In the genomic region with DNA sequence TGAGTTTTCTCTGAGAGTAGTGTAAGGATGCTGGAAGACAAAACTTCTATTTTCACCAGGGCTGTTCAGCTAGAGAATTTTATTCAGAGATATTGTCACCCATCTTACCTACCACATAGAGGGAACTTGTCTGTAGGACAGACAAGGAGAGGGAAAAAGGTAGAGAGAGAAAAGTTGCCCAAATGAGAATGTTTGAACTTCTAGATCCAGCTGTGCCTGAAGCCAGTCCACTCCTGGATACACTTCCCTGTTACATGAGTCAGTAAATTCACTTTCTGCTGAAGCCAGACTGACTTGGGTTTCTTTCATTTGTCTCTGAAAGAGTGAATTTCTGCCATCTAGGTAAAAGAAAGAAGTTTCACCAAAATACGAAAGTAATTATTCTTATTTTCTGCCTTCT, we compare ENCODE assay signal across 36 cellular contexts.
"Had no signal": no experiment of that assay in that cellular context is flagged by ENCODE, and none has a peak within 500 bp of the region (broad histone marks: within the 10 kb centered on the region; RNA-seq: fewer than 3 reads in every experiment).

No MANE protein-coding gene starts in this region.

- H3K4me3 ChIP-seq: MG63 had no signal

- H3K9me3 ChIP-seq: MG63 had no signal

- H3K36me3 ChIP-seq: MG63 had no signal

- DNase-seq: Karpas-422, Kasumi-1, MG63, MM.1S, MV-4-11, NCI-H1048, NCI-H1092, NCI-H1092 treated with DMSO at 0.1 percent for 48 hours, NCI-H1105, NCI-H1105 treated with DMSO at 0.1 percent for 48 hours, NCI-H1417, NCI-H1417 treated with DMSO at 0.1 percent for 48 hours, NCI-H1436, NCI-H1436 treated with DMSO at 0.1 percent for 48 hours, NCI-H146, NCI-H1694, NCI-H1694 treated with DMSO at 0.1 percent for 48 hours, NCI-H187, NCI-H187 treated with DMSO at 0.1 percent for 48 hours, NCI-H1930, NCI-H2029, NCI-H2029 treated with DMSO at 0.1 percent for 48 hours, NCI-H2081, NCI-H2081 treated with DMSO at 0.1 percent for 48 hours, NCI-H2107, NCI-H2171, NCI-H2171 treated with DMSO at 0.1 percent for 48 hours, NCI-H2227 treated with DMSO at 0.1 percent for 48 hours, NCI-H226, NCI-H345, NCI-H446, NCI-H446 treated with DMSO at 0.1 percent for 48 hours, NCI-H510A, NCI-H510A treated with DMSO at 0.1 percent for 48 hours, NCI-H524 had no signal

- H3K9ac ChIP-seq: KMS-11 had no signal

- H3K4me2 ChIP-seq: KMS-11 had no signal

- H3K27ac ChIP-seq: KMS-11 had no signal
